Comparison of ENCODE assay signal across 10 cellular contexts in genomic region chr2:102080451-102081054, GRCh38.
A peak's percentile ranks its signal among the peaks of the same experiment; 100 is the strongest.
DNase-seq lines count a peak whose midpoint lies in the region; ATAC-seq, FAIRE-seq and TF ChIP-seq lines count a peak whose summit lies in the region.
"Had no signal": no experiment of that assay in that cellular context is flagged by ENCODE, and none has a peak within 500 bp of the region (broad histone marks: within the 10 kb centered on the region; RNA-seq: fewer than 3 reads in every experiment).

No MANE protein-coding gene starts in this region.

- TF ChIP-seq CTCF in osteoblast (IDR thresholded peaks at IDR 0.05; ENCODE audit: extremely low read depth, low read depth, low read length) (no peak), right atrium auricular region (IDR thresholded peaks at IDR 0.05) (no peak)

- CTCF ChIA-PET in activated CD4-positive, alpha-beta T cell treated with anti-CD3 and anti-CD28 coated beads for 36 hours (lab: Charles Lee): interaction anchor here (0.8 to 2.0 kb wide), 5 partner anchors 22 to 160 kb away, joined by 3 to 5 read pairs (median 4); no protein-coding TSS in a partner anchor

- H3K4me1 ChIP-seq in GM23248 (ENCODE audit: insufficient read depth) (peaks cover 26% of the 10 kb centered on the region), osteoblast (ENCODE audit: insufficient read depth, low read length) (peaks cover 13% of the 10 kb centered on the region), right atrium auricular region (peaks cover 0 to 19% of the 10 kb centered on the region in 2 donors)

- peaks cover 31% of the 10 kb centered on the region for H3F3A ChIP-seq in GM23248 (ENCODE audit: insufficient read depth)

- H4K20me1 ChIP-seq in GM23248 (ENCODE audit: insufficient read depth) (no peaks in the 10 kb centered on the region), osteoblast (ENCODE audit: insufficient read depth, low read length) (no peaks in the 10 kb centered on the region)

- no peak overlapping the region for H3K4me3 ChIP-seq in GM23248
- H3K4me3 ChIP-seq in osteoblast (ENCODE audit: insufficient read depth, low read length): no peak overlapping the region
- no peak overlapping the region for H3K4me3 ChIP-seq in right atrium auricular region

- no peak overlapping the region for H3K9ac ChIP-seq in GM23248

- 88% methylated on average over 4 of the region's 4 CpGs for WGBS in GM23248 (ENCODE audit: low coverage in 1 of 2, low lambda C conversion rate in 2 of 2, missing lambda C conversion rate in 2 of 2), 2 experiments

- H3K36me3 Mint-ChIP-seq in activated CD4-positive, alpha-beta T cell treated with anti-CD3 and anti-CD28 coated beads for 36 hours (ENCODE audit: low read depth): peaks cover 6% of the 10 kb centered on the region

- H3K27ac Mint-ChIP-seq in activated CD4-positive, alpha-beta T cell treated with anti-CD3 and anti-CD28 coated beads for 36 hours: peak overlapping the region; percentile 72

- POLR2A ChIA-PET in activated CD4-positive, alpha-beta T cell treated with anti-CD3 and anti-CD28 coated beads for 36 hours (lab: Charles Lee): interaction anchor here (0.5 to 0.9 kb wide), 3 partner anchors 18 to 82 kb away, joined by 4 to 6 read pairs (median 5); no protein-coding TSS in a partner anchor

- ATAC-seq in activated CD4-positive, alpha-beta T cell treated with anti-CD3 and anti-CD28 coated beads for 36 hours: peak; percentile 16

- H3K36me3 ChIP-seq in GM23248 (ENCODE audit: low read depth): no peaks in the 10 kb centered on the region
- H3K36me3 ChIP-seq in osteoblast (ENCODE audit: insufficient read depth, low read length): no peaks in the 10 kb centered on the region
- H3K36me3 ChIP-seq in right atrium auricular region: no peaks in the 10 kb centered on the region

- H3K27me3 ChIP-seq in GM23248 (replicated peaks; ENCODE audit: insufficient read depth): no peaks in the 10 kb centered on the region
- H3K27me3 ChIP-seq in osteoblast (ENCODE audit: insufficient read depth, low read length): no peaks in the 10 kb centered on the region
- H3K27me3 ChIP-seq in right atrium auricular region: no peaks in the 10 kb centered on the region

- in situ Hi-C loops in GM23248 (cut with MboI): no loop called here

- H3K27ac ChIP-seq in GM23248 (peak overlapping the region; percentile 41), osteoblast (ENCODE audit: low read depth, low read length) (peak overlapping the region; percentile 27), right atrium auricular region (no peak overlapping the region)

- H3K4me3 Mint-ChIP-seq in activated CD4-positive, alpha-beta T cell treated with anti-CD3 and anti-CD28 coated beads for 36 hours: no peak overlapping the region

- DNase-seq in activated CD4-positive, alpha-beta T cell treated with anti-CD3 and anti-CD28 coated beads for 36 hours: no peak
- DNase-seq in activated CD4-positive, alpha-beta T cell treated with anti-CD3 and anti-CD28 coated beads for 48 hours: no peak
- DNase-seq in GM23248 (peak; percentile 72), RCC 7860 (ENCODE audit: low spot score) (peak; percentile 68), osteoblast (ENCODE audit: insufficient read length, low spot score, missing footprints) (no peak), DMS153 (lab: John Stamatoyannopoulos, UW) (no peak), NCI-H146 treated with DMSO at 0.1 percent for 48 hours (lab: John Stamatoyannopoulos, UW; ENCODE audit: unreplicated experiment) (no peak), right atrium auricular region (ENCODE audit: low spot score) (no peak)
- DNase-seq: NCI-H2171 treated with DMSO at 0.1 percent for 48 hours, nucleus accumbens had no signal

- H3K27me3 Mint-ChIP-seq in activated CD4-positive, alpha-beta T cell treated with anti-CD3 and anti-CD28 coated beads for 36 hours: no peaks in the 10 kb centered on the region

- no peaks in the 10 kb centered on the region for H3K9me2 ChIP-seq in GM23248 (ENCODE audit: insufficient read depth)

- H3K9me3 Mint-ChIP-seq in activated CD4-positive, alpha-beta T cell treated with anti-CD3 and anti-CD28 coated beads for 36 hours (ENCODE audit: low read depth): peaks cover 13% of the 10 kb centered on the region

- H3K9me3 ChIP-seq in GM23248 (ENCODE audit: low read depth): no peaks in the 10 kb centered on the region
- no peaks in the 10 kb centered on the region for H3K9me3 ChIP-seq in osteoblast (ENCODE audit: low read depth, low read length)
- no peaks in the 10 kb centered on the region for H3K9me3 ChIP-seq in right atrium auricular region

- H3K4me2 ChIP-seq in GM23248 (ENCODE audit: unreplicated experiment) (no peak overlapping the region), osteoblast (ENCODE audit: insufficient read depth, low read length) (no peak overlapping the region)

- intact Hi-C loops in activated CD4-positive, alpha-beta T cell treated with anti-CD3 and anti-CD28 coated beads for 36 hours (cut with DNase I, micrococcal nuclease): loop anchor here (5.0 to 10.0 kb wide), 6 partner anchors 162 to 773 kb away; partner anchors contain the start of gene RNF149 (in 1 of the 2)

- H2AFZ ChIP-seq in GM23248 (no peak overlapping the region), osteoblast (ENCODE audit: low read length) (no peak overlapping the region)

- H3K4me1 Mint-ChIP-seq in activated CD4-positive, alpha-beta T cell treated with anti-CD3 and anti-CD28 coated beads for 36 hours: peaks cover 71% of the 10 kb centered on the region

- H3K79me2 ChIP-seq in GM23248 (ENCODE audit: insufficient read depth) (no peaks in the 10 kb centered on the region), osteoblast (ENCODE audit: insufficient read depth, low read length) (no peaks in the 10 kb centered on the region)

- FAIRE-seq in RCC 7860 (lab: Jason Lieb, UNC): peak; percentile 40

Comparison
In these comparisons a context has a peak if more than half of its experiments do, and no peak if none do; other contexts are left out.
1. DNase-seq: peak in GM23248 (single experiment) and RCC 7860 (single experiment); none in activated CD4-positive, alpha-beta T cell treated with anti-CD3 and anti-CD28 coated beads for 36 hours (single experiment), activated CD4-positive, alpha-beta T cell treated with anti-CD3 and anti-CD28 coated beads for 48 hours (single experiment), osteoblast (single experiment), DMS153 (single experiment), NCI-H146 treated with DMSO at 0.1 percent for 48 hours (single experiment) and right atrium auricular region (single experiment).
2. H3K27ac ChIP-seq: peak in GM23248 (single experiment) and osteoblast (single experiment); none in right atrium auricular region (0 of 2).